Comparison of ENCODE assay signal across 7 cellular contexts in the genomic region with DNA sequence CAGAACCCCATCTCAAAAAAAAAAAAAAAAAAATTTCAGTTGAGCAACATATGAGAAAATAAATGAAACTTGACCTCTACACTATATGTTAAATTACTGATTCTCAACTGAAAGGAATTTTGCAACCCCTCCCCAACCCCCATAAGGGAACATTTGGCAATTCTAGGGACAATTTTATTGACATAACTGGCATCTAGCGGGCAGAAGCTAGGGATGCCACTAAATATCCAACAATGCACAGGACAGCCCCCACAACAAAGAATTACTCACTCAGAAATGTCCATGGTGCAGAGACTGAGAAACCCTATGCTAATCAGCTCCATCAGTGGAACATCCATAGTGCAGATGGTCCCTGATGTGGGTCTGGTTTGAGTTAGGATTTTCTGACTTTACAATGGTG.
"Had no signal": no experiment of that assay in that cellular context is flagged by ENCODE, and none has a peak within 500 bp of the region (broad histone marks: within the 10 kb centered on the region; RNA-seq: fewer than 3 reads in every experiment).

No MANE protein-coding gene starts in this region.

- H3K27ac Mint-ChIP-seq: GM23338, H9 had no signal

- H3K4me3 ChIP-seq: GM23338 had no signal

- DNase-seq: H9, HCEC 1CT, IMR-90 had no signal

- H3K4me2 ChIP-seq: GM23338 had no signal

- H3K9me3 Mint-ChIP-seq: GM23338, H9 had no signal

- H2AFZ ChIP-seq: GM23338 had no signal

- FAIRE-seq: H1, H54, HTR-8/SVneo had no signal

- H3K4me1 Mint-ChIP-seq: GM23338, H9 had no signal

- H3K4me3 Mint-ChIP-seq: GM23338, H9 had no signal
